In genomic region chr19:49486232-49486631, GRCh38 we compare ENCODE assay signal across 15 cellular contexts. TPM values are rescaled to one million over a fixed set of nuclear protein-coding genes. Genes with fewer than 3 reads are reported as not detected.
DNase-seq lines count a peak whose midpoint lies in the region; ATAC-seq and TF ChIP-seq lines count a peak whose summit lies in the region.
"Had no signal": no experiment of that assay in that cellular context is flagged by ENCODE, and none has a peak within 500 bp of the region (broad histone marks: within the 10 kb centered on the region; RNA-seq: fewer than 3 reads in every experiment).

No MANE protein-coding gene starts in this region.

- no peak overlapping the region for H2BK20ac ChIP-seq in IMR-90 (ENCODE audit: low read depth, low read length)

- peaks cover 7% of the 10 kb centered on the region for H3K4me1 ChIP-seq in IMR-90 (ENCODE audit: control insufficient read depth, insufficient read depth, low read length)

- dilution Hi-C loops in IMR-90 (cut with HindIII; ENCODE audit: low sequenced_read_pairs, unreplicated experiment), result no loop called here

- intact Hi-C loops in IMR-90 (cut with micrococcal nuclease), result no loop called here

- no peak overlapping the region for H3K4me3 ChIP-seq in IMR-90 (ENCODE audit: insufficient read depth, low read depth, low read length)

- POLR2A ChIA-PET in IMR-90 (lab: Charles Lee; ENCODE audit: unreplicated experiment), result no interaction called here

- no peak overlapping the region for H3K4me3 Mint-ChIP-seq in T-helper 1 cell treated with Interleukin-12 subunit alpha and Interleukin-12 subunit beta and Interleukin-4 antibody, amounts not matched to agents 30 μg/mL and 1 μg/mL, for 36 hours
- H3K4me3 Mint-ChIP-seq in brain, result peak overlapping the region in 4 of 5 experiments; percentile 16 to 96 (median 54)
- H3K4me3 Mint-ChIP-seq in osteocyte (ENCODE audit: unreplicated experiment), result no peak overlapping the region
- H3K4me3 Mint-ChIP-seq: memory B cell had no signal

- no peak for TF ChIP-seq CTCF in IMR-90 (conservative IDR thresholded peaks at IDR 0.05; ENCODE audit: low read depth, low read length)
- no peak for TF ChIP-seq CTCF in brain (conservative IDR thresholded peaks at IDR 0.05)
- TF ChIP-seq CTCF in osteocyte (IDR thresholded peaks at IDR 0.05), result no peak

- no peak overlapping the region for H3K27ac ChIP-seq in IMR-90 (ENCODE audit: insufficient read depth, low read length)

- peaks cover 4% of the 10 kb centered on the region for H3K27me3 Mint-ChIP-seq in T-helper 1 cell treated with Interleukin-12 subunit alpha and Interleukin-12 subunit beta and Interleukin-4 antibody, amounts not matched to agents 30 μg/mL and 1 μg/mL, for 36 hours (ENCODE audit: low read depth)
- H3K27me3 Mint-ChIP-seq in brain (peaks cover 15% of the 10 kb centered on the region), osteocyte (ENCODE audit: unreplicated experiment) (no peaks in the 10 kb centered on the region)
- H3K27me3 Mint-ChIP-seq: memory B cell had no signal

- H2AK9ac ChIP-seq in IMR-90 (replicated peaks; ENCODE audit: low read depth, low read length, poor library complexity), result peak overlapping the region; percentile 48

- H4K8ac ChIP-seq in IMR-90 (ENCODE audit: low read depth in 2 of 2, low read length in 2 of 2), result peak overlapping the region; percentile 64 to 98; a peak in 2 of 4 replicates

- H3K18ac ChIP-seq in IMR-90 (ENCODE audit: low read depth, low read length), result no peak overlapping the region

- no peak overlapping the region for H2BK5ac ChIP-seq in IMR-90 (ENCODE audit: low read depth, low read length, poor library complexity, severe bottlenecking)

- peaks cover 59% of the 10 kb centered on the region for H3K36me3 Mint-ChIP-seq in T-helper 1 cell treated with Interleukin-12 subunit alpha and Interleukin-12 subunit beta and Interleukin-4 antibody, amounts not matched to agents 30 μg/mL and 1 μg/mL, for 36 hours (ENCODE audit: low read depth)
- H3K36me3 Mint-ChIP-seq in brain (peaks cover 38% of the 10 kb centered on the region), osteocyte (ENCODE audit: unreplicated experiment) (peaks cover 26% of the 10 kb centered on the region)

- CTCF ChIA-PET in IMR-90 (lab: Yijun Ruan, JAX), result no interaction called here

- 0 out of 2 replicates have a peak overlapping the region, but pooled peaks have one; percentile 53 for H3K4ac ChIP-seq in IMR-90 (ENCODE audit: low read depth, low read length)

- no peak overlapping the region for H3K4me2 ChIP-seq in IMR-90 (ENCODE audit: low read depth, low read length)

- ATAC-seq in IMR-90 (ENCODE audit: low read depth), result no peak

- H2BK15ac ChIP-seq in IMR-90 (ENCODE audit: low read depth, low read length), result no peak overlapping the region

- 84% methylated on average over 5 of the region's 7 CpGs; no CpG with 5 or more reads in 1 of the 2 experiments for WGBS in IMR-90 (ENCODE audit: extremely low coverage in 2 of 2, insufficient read length in 1 of 2), 2 experiments

- H3K36me3 ChIP-seq in IMR-90 (ENCODE audit: control insufficient read depth, insufficient read depth, low read length), result peaks cover 29% of the 10 kb centered on the region

- no peak overlapping the region for H4K91ac ChIP-seq in IMR-90 (ENCODE audit: insufficient read depth, low read depth, low read length)

- peak overlapping the region; percentile 39; the same call in 1 of the 2 replicates for H2AK5ac ChIP-seq in IMR-90 (ENCODE audit: low read depth, low read length)

- no peaks in the 10 kb centered on the region for H3K27me3 ChIP-seq in IMR-90 (ENCODE audit: control insufficient read depth, insufficient read depth, low read length)
- H3K27me3 ChIP-seq: breast epithelium, tibial artery had no signal

- peaks cover 27% of the 10 kb centered on the region for H3K4me1 Mint-ChIP-seq in T-helper 1 cell treated with Interleukin-12 subunit alpha and Interleukin-12 subunit beta and Interleukin-4 antibody, amounts not matched to agents 30 μg/mL and 1 μg/mL, for 36 hours (ENCODE audit: low read depth)
- H3K4me1 Mint-ChIP-seq in brain (peaks cover 26% of the 10 kb centered on the region), osteocyte (ENCODE audit: unreplicated experiment) (peaks cover 21% of the 10 kb centered on the region)

- in situ Hi-C loops in IMR-90 (cut with MboI; ENCODE audit: low sequenced_read_pairs), result no loop called here
- in situ Hi-C loops in G401 (cut with HindIII; ENCODE audit: low sequenced_read_pairs), result no loop called here

- no peaks in the 10 kb centered on the region for H3K9me3 Mint-ChIP-seq in T-helper 1 cell treated with Interleukin-12 subunit alpha and Interleukin-12 subunit beta and Interleukin-4 antibody, amounts not matched to agents 30 μg/mL and 1 μg/mL, for 36 hours
- H3K9me3 Mint-ChIP-seq in brain, result peaks cover 0 to 6% (median 3%) of the 10 kb centered on the region in 5 experiments
- H3K9me3 Mint-ChIP-seq in osteocyte (ENCODE audit: unreplicated experiment), result no peaks in the 10 kb centered on the region
- H3K9me3 Mint-ChIP-seq: memory B cell had no signal

- no peak for TF ChIP-seq RAD21 in IMR-90 (IDR thresholded peaks at IDR 0.05; ENCODE audit: low read length)

- H3K9ac ChIP-seq in IMR-90 (ENCODE audit: low read depth, low read length), result no peak overlapping the region

- no peaks in the 10 kb centered on the region for H3K9me3 ChIP-seq in IMR-90 (ENCODE audit: control insufficient read depth, insufficient read depth, low read length)
- H3K9me3 ChIP-seq: breast epithelium, tibial artery had no signal

- peak overlapping the region; percentile 74 for H3K27ac Mint-ChIP-seq in T-helper 1 cell treated with Interleukin-12 subunit alpha and Interleukin-12 subunit beta and Interleukin-4 antibody, amounts not matched to agents 30 μg/mL and 1 μg/mL, for 36 hours
- H3K27ac Mint-ChIP-seq in brain (peak overlapping the region; percentile 21 to 91 (median 89)), osteocyte (ENCODE audit: unreplicated experiment) (peak overlapping the region; percentile 50)

- H3K56ac ChIP-seq in IMR-90 (ENCODE audit: extremely low read depth, insufficient read depth, low read length), result no peak overlapping the region

- no peak overlapping the region for H2AFZ ChIP-seq in IMR-90 (replicated peaks; ENCODE audit: low read length, poor library complexity)

- H2BK120ac ChIP-seq in IMR-90 (ENCODE audit: low read depth, low read length), result no peak overlapping the region

- BruUV-seq in IMR-90 (replicated peaks; lab: Mats Ljungman, UMichigan), result no TSS peak

- no peak for TF ChIP-seq POLR2A in IMR-90 (IDR thresholded peaks at IDR 0.05; ENCODE audit: low read depth, low read length)

- H3K14ac ChIP-seq in IMR-90 (replicated peaks; ENCODE audit: low read depth, low read length), result no peak overlapping the region

- peaks cover 11 to 26% of the 10 kb centered on the region in 2 experiments for H3K79me1 ChIP-seq in IMR-90 (ENCODE audit: low read depth in 1 of 2, low read length in 2 of 2)

- no peak overlapping the region for H3K23ac ChIP-seq in IMR-90 (ENCODE audit: low read depth, low read length)

- peak overlapping the region; percentile 65 for H4K5ac ChIP-seq in IMR-90 (ENCODE audit: low read depth, low read length)

- DNase-seq in T-helper 1 cell, result no peak
- DNase-seq in IMR-90, result no peak
- no peak for DNase-seq in osteocyte (ENCODE audit: extremely low spot score, unreplicated experiment)
- no peak for DNase-seq in SW 1271 (lab: John Stamatoyannopoulos, UW)
- no peak for DNase-seq in G401 (ENCODE audit: low spot score)
- DNase-seq in glomerular visceral epithelial cell (ENCODE audit: extremely low spot score), result no peak
- DNase-seq: DMS153; hypothalamus; NCI-H2029; NK-92 treated with Interleukin-12 subunit alpha and Interleukin-12 subunit beta, amount 100 ng/mL, for 24 hours had no signal

- H4K20me1 ChIP-seq in IMR-90 (ENCODE audit: insufficient read depth, low read length), result peaks cover 38% of the 10 kb centered on the region

- H3K9me1 ChIP-seq in IMR-90 (ENCODE audit: insufficient read depth, low read length), result peaks cover 5% of the 10 kb centered on the region

RNA-seq across cellular contexts. Expression of gene RPL13A, which starts 1.2 kb away (rescaled TPM):
- total RNA-seq in IMR-90 (2012; rRNA removed) (1,477 and 1,924 TPM in 2 replicates), osteocyte (2,592 and 2,617 TPM in 2 replicates)
- polyA plus RNA-seq in IMR-90 (2012; rRNA removed) (2,069 and 2,840 TPM in 2 replicates), brain (ENCODE audit: insufficient read depth, low read depth, low replicate concordance) (2,708 TPM)
- polyA plus RNA-seq in IMR-90 (2012; cell fraction: cytosol; rRNA removed), result 3,282 and 4,112 TPM in 2 replicates
- 1,203 and 1,338 TPM in 2 replicates for polyA plus RNA-seq in IMR-90 (2012; cell fraction: nucleus; rRNA removed; ENCODE audit: low replicate concordance)
- total RNA-seq in G401 (2014; rRNA removed; shearing (Covaris generic)), result 2,624 and 3,787 TPM in 2 replicates

RNA-seq across cellular contexts. Expression of gene RPS11, which starts 10.0 kb away (rescaled TPM):
- total RNA-seq in IMR-90 (2012; rRNA removed), result 3,436 and 3,623 TPM in 2 replicates
- polyA plus RNA-seq in IMR-90 (2012; rRNA removed), result 5,513 and 6,961 TPM in 2 replicates
- 2,872 and 3,119 TPM in 2 replicates for polyA plus RNA-seq in IMR-90 (2012; cell fraction: cytosol; rRNA removed)
- 985 and 2,521 TPM in 2 replicates for polyA plus RNA-seq in IMR-90 (2012; cell fraction: nucleus; rRNA removed; ENCODE audit: low replicate concordance)
- polyA plus RNA-seq in brain (ENCODE audit: insufficient read depth, low read depth, low replicate concordance), result 6,171 TPM
- 1,892 and 1,912 TPM in 2 replicates for total RNA-seq in osteocyte
- 2,371 and 2,995 TPM in 2 replicates for total RNA-seq in G401 (2014; rRNA removed; shearing (Covaris generic))

RNA-seq across cellular contexts. Expression of gene FLT3LG, which starts 12.2 kb away (rescaled TPM):
- total RNA-seq in IMR-90 (2012; rRNA removed), result 0.56 and 0.90 TPM in 2 replicates
- polyA plus RNA-seq in IMR-90 (2012; rRNA removed), result 8.3 and 10.2 TPM in 2 replicates
- polyA plus RNA-seq in IMR-90 (2012; cell fraction: cytosol; rRNA removed), result 10.8 and 12.0 TPM in 2 replicates
- 11.4 and 22.4 TPM in 2 replicates for polyA plus RNA-seq in IMR-90 (2012; cell fraction: nucleus; rRNA removed; ENCODE audit: low replicate concordance)
- 8.0 TPM for polyA plus RNA-seq in brain (ENCODE audit: insufficient read depth, low read depth, low replicate concordance)
- 10.8 and 11.3 TPM in 2 replicates for total RNA-seq in osteocyte
- 0.74 TPM in 1 of 2 replicates, not detected in the other for total RNA-seq in G401 (2014; rRNA removed; shearing (Covaris generic))

RNA-seq across cellular contexts. Expression of gene FCGRT, which starts 26.2 kb away (rescaled TPM):
- total RNA-seq in IMR-90 (2012; rRNA removed) (14.7 and 17.0 TPM in 2 replicates), osteocyte (253 and 278 TPM in 2 replicates)
- polyA plus RNA-seq in IMR-90 (2012; rRNA removed) (64.8 and 68.7 TPM in 2 replicates), brain (ENCODE audit: insufficient read depth, low read depth, low replicate concordance) (80.4 TPM)
- polyA plus RNA-seq in IMR-90 (2012; cell fraction: cytosol; rRNA removed), result 76.9 and 114 TPM in 2 replicates
- polyA plus RNA-seq in IMR-90 (2012; cell fraction: nucleus; rRNA removed; ENCODE audit: low replicate concordance), result 118 and 198 TPM in 2 replicates
- total RNA-seq in G401 (2014; rRNA removed; shearing (Covaris generic)), result 29.8 and 35.9 TPM in 2 replicates

RNA-seq across cellular contexts. Expression of gene ALDH16A1, which starts 33.2 kb away (rescaled TPM):
- 10.4 and 11.4 TPM in 2 replicates for total RNA-seq in IMR-90 (2012; rRNA removed)
- polyA plus RNA-seq in IMR-90 (2012; rRNA removed), result 12.1 and 12.9 TPM in 2 replicates
- 8.5 and 12.7 TPM in 2 replicates for polyA plus RNA-seq in IMR-90 (2012; cell fraction: cytosol; rRNA removed)
- 15.2 and 58.9 TPM in 2 replicates for polyA plus RNA-seq in IMR-90 (2012; cell fraction: nucleus; rRNA removed; ENCODE audit: low replicate concordance)
- 17.3 TPM for polyA plus RNA-seq in brain (ENCODE audit: insufficient read depth, low read depth, low replicate concordance)
- 31.8 and 34.0 TPM in 2 replicates for total RNA-seq in osteocyte
- total RNA-seq in G401 (2014; rRNA removed; shearing (Covaris generic)), result 50.9 and 65.6 TPM in 2 replicates

Comparison
In these comparisons a context has a peak if more than half of its experiments do, and no peak if none do; other contexts are left out.
1. H3K4me3 Mint-ChIP-seq: peak in brain (4 of 5); none in T-helper 1 cell treated with Interleukin-12 subunit alpha and Interleukin-12 subunit beta and Interleukin-4 antibody, amounts not matched to agents 30 μg/mL and 1 μg/mL, for 36 hours (single experiment) and osteocyte (single experiment).
2. Peak in every context shown above with its lines, with median percentiles within 50 percentile points of each other: H3K27ac Mint-ChIP-seq.